Comparison of ENCODE assay signal across 32 cellular contexts in genomic region chr3:179297971-179298725, GRCh38. TPM values are rescaled to one million over a fixed set of nuclear protein-coding genes. Genes with fewer than 3 reads are reported as not detected.
DNase-seq lines count a peak whose midpoint lies in the region; ATAC-seq, FAIRE-seq and TF ChIP-seq lines count a peak whose summit lies in the region.
"Had no signal": no experiment of that assay in that cellular context is flagged by ENCODE, and none has a peak within 500 bp of the region (broad histone marks: within the 10 kb centered on the region; RNA-seq: fewer than 3 reads in every experiment).

No MANE protein-coding gene starts in this region.

- POLR2A ChIA-PET in K562 (lab: Yijun Ruan, JAX): interaction anchor here (0.6 kb wide), 1 partner anchor 428 kb away, joined by 3 read pairs; no protein-coding TSS in a partner anchor

- H3K27ac Mint-ChIP-seq in stimulated activated memory B cell treated with anti-CD40 and anti-IgM and Interleukin-4, amounts not matched to agents 10 μg/mL and 1 μg/mL and 100 μg/mL, for 72 hours: no peak overlapping the region
- H3K27ac Mint-ChIP-seq: neural progenitor cell; stimulated activated naive CD8-positive, alpha-beta T cell treated with anti-CD3 and anti-CD28 coated beads, Interleukin-15, Interleukin-2, amounts not matched to agents 100 ng/mL and 50 ng/mL, for 24 hours had no signal

- no peaks in the 10 kb centered on the region for H3K27me3 ChIP-seq in K562 (ENCODE audit: control insufficient read depth in 2 of 2, insufficient read depth in 2 of 2, low read length in 2 of 2)
- H3K27me3 ChIP-seq in hepatocyte: no peaks in the 10 kb centered on the region
- H3K27me3 ChIP-seq: heart right ventricle, neural progenitor cell, uterus had no signal

- no peaks in the 10 kb centered on the region for H3K9me1 ChIP-seq in K562 (ENCODE audit: control insufficient read depth, insufficient read depth, low read length)

- TF ChIP-seq RAD21 in K562 (CRISPR knock-in tag; conservative IDR thresholded peaks at IDR 0.05 in 1 of 2, IDR thresholded peaks at IDR 0.05 in 1 of 2): no peak

- TF ChIP-seq CTCF in K562 (IDR thresholded peaks at IDR 0.05 in 2 of 3, conservative IDR thresholded peaks at IDR 0.05 in 1 of 3; ENCODE audit: insufficient read depth in 2 of 3, low read depth in 1 of 3, low read length in 3 of 3) (no peak), hepatocyte (IDR thresholded peaks at IDR 0.05; ENCODE audit: poor library complexity) (no peak)

- H4K20me1 ChIP-seq in K562 (replicated peaks; ENCODE audit: control insufficient read depth, insufficient read depth, low read length) (no peaks in the 10 kb centered on the region), hepatocyte (ENCODE audit: insufficient read depth, poor library complexity, severe bottlenecking) (no peaks in the 10 kb centered on the region)

- H3K36me3 ChIP-seq in K562 (ENCODE audit: control insufficient read depth, insufficient read depth, low read length) (no peaks in the 10 kb centered on the region; the same call in 1 of the 3 replicates), hepatocyte (replicated peaks; ENCODE audit: insufficient read depth, low read depth) (no peaks in the 10 kb centered on the region)
- H3K36me3 ChIP-seq: heart right ventricle, neural progenitor cell, thoracic aorta, uterus had no signal

- ATAC-seq in K562: no peak
- ATAC-seq in stimulated activated memory B cell treated with anti-CD40 and anti-IgM and Interleukin-4, amounts not matched to agents 10 μg/mL and 1 μg/mL and 100 μg/mL, for 72 hours: peak; percentile 36
- no peak for ATAC-seq in HG03442 (IDR thresholded peaks at IDR 0.05; ENCODE audit: unreplicated experiment)
- ATAC-seq: foreskin keratinocyte, heart right ventricle, HepG2, psoas muscle had no signal

- H3K9me2 ChIP-seq in hepatocyte (replicated peaks; ENCODE audit: insufficient read depth): no peaks in the 10 kb centered on the region

- no TSS peak for BruUV-seq in K562 (replicated peaks; lab: Mats Ljungman, UMichigan)

- in situ Hi-C loops in K562 (cut with MboI): no loop called here

- FAIRE-seq in K562 (lab: Jason Lieb, UNC): no peak
- FAIRE-seq: GM12891, HepG2 had no signal

- TF ChIP-seq POLR2A in K562 (conservative IDR thresholded peaks at IDR 0.05): no peak

- no peaks in the 10 kb centered on the region for H3K36me3 Mint-ChIP-seq in stimulated activated memory B cell treated with anti-CD40 and anti-IgM and Interleukin-4, amounts not matched to agents 10 μg/mL and 1 μg/mL and 100 μg/mL, for 72 hours
- H3K36me3 Mint-ChIP-seq: brain, neural progenitor cell had no signal

- DNase-seq in NCI-H2107 treated with DMSO at 0.1 percent for 48 hours (lab: John Stamatoyannopoulos, UW; ENCODE audit: unreplicated experiment) (peak; percentile 49), NCI-H2107 (lab: John Stamatoyannopoulos, UW) (no peak), K562 (ENCODE audit: extremely low read depth in 1 of 4, low spot score in 3 of 4) (no peak), hepatocyte (ENCODE audit: low spot score) (peak; percentile 32), EL (no peak), NCI-H1694 treated with DMSO at 0.1 percent for 48 hours (lab: John Stamatoyannopoulos, UW) (no peak)
- DNase-seq: 8988T; activated CD4-positive, alpha-beta T cell treated with anti-CD3 and anti-CD28 coated beads for 4 hours; activated CD8-positive, alpha-beta memory T cell treated with anti-CD3 and anti-CD28 coated beads for 24 hours; activated effector memory CD4-positive, alpha-beta T cell treated with Interleukin-2 at 50 U/mL for 16 hours; effector CD4-positive, alpha-beta T cell; foreskin keratinocyte; GM23248; heart right ventricle; NCI-H1092; NCI-H187 treated with DMSO at 0.1 percent for 48 hours; NCI-H2227 treated with DMSO at 0.1 percent for 48 hours; NCI-H69; psoas muscle; T-helper 2 cell; uterus had no signal

- no peak for TF ChIP-seq EP300 in K562 (IDR thresholded peaks at IDR 0.05; ENCODE audit: low read length)

- H3K27ac ChIP-seq in K562 (ENCODE audit: extremely low read depth, low read depth, low read length) (no peak overlapping the region), hepatocyte (no peak overlapping the region)
- H3K27ac ChIP-seq: foreskin keratinocyte, GM23248, heart right ventricle, HL-60, neural progenitor cell, psoas muscle, RWPE1, SK-N-MC, thoracic aorta, uterus had no signal

- H3K9me3 ChIP-seq in K562 (replicated peaks; ENCODE audit: control insufficient read depth, insufficient read depth, low read depth, low read length) (peaks cover 11% of the 10 kb centered on the region; the same call in 1 of the 2 replicates), hepatocyte (ENCODE audit: low read depth) (no peaks in the 10 kb centered on the region)
- H3K9me3 ChIP-seq: psoas muscle, uterus had no signal

- intact Hi-C loops in K562 (cut with micrococcal nuclease): no loop called here

- H2AFZ ChIP-seq in K562 (ENCODE audit: low read depth, low read length): peak overlapping the region; percentile 41
- H2AFZ ChIP-seq in hepatocyte: no peak overlapping the region
- H2AFZ ChIP-seq: GM23248, neural progenitor cell had no signal

- CTCF ChIA-PET in K562 (lab: Yijun Ruan, JAX; ENCODE audit: low intra/inter-chr PET ratio): no interaction called here

- no peaks in the 10 kb centered on the region for H3K27me3 Mint-ChIP-seq in stimulated activated memory B cell treated with anti-CD40 and anti-IgM and Interleukin-4, amounts not matched to agents 10 μg/mL and 1 μg/mL and 100 μg/mL, for 72 hours
- H3K27me3 Mint-ChIP-seq: brain had no signal

- no peak overlapping the region for H3K4me3 Mint-ChIP-seq in stimulated activated memory B cell treated with anti-CD40 and anti-IgM and Interleukin-4, amounts not matched to agents 10 μg/mL and 1 μg/mL and 100 μg/mL, for 72 hours
- H3K4me3 Mint-ChIP-seq: brain; neural progenitor cell; stimulated activated naive CD8-positive, alpha-beta T cell treated with anti-CD3 and anti-CD28 coated beads, Interleukin-15, Interleukin-2, amounts not matched to agents 100 ng/mL and 50 ng/mL, for 24 hours had no signal

- H3K9me3 Mint-ChIP-seq in stimulated activated memory B cell treated with anti-CD40 and anti-IgM and Interleukin-4, amounts not matched to agents 10 μg/mL and 1 μg/mL and 100 μg/mL, for 72 hours: no peaks in the 10 kb centered on the region

- H3K4me1 ChIP-seq in K562 (replicated peaks in 1 of 2; ENCODE audit: control insufficient read depth in 2 of 2, insufficient read depth in 2 of 2, low read length in 2 of 2) (peaks cover 8 to 9% of the 10 kb centered on the region in 2 experiments; a peak in 3 of 5 replicates), hepatocyte (ENCODE audit: insufficient read depth) (no peaks in the 10 kb centered on the region)
- H3K4me1 ChIP-seq: foreskin keratinocyte, heart right ventricle, neural progenitor cell, psoas muscle, uterus had no signal

- 52% methylated on average over 5 of the region's 5 CpGs for WGBS in K562 (ENCODE audit: insufficient coverage, low coverage, missing lambda C conversion rate)
- WGBS in hepatocyte (ENCODE audit: low lambda C conversion rate, missing lambda C conversion rate): 58% methylated on average over 5 of the region's 5 CpGs

- no peaks in the 10 kb centered on the region for H3K79me2 ChIP-seq in K562 (ENCODE audit: control insufficient read depth, insufficient read depth, low read length)
- H3K79me2 ChIP-seq in hepatocyte: no peaks in the 10 kb centered on the region

- peaks cover 6% of the 10 kb centered on the region for H3K4me1 Mint-ChIP-seq in stimulated activated memory B cell treated with anti-CD40 and anti-IgM and Interleukin-4, amounts not matched to agents 10 μg/mL and 1 μg/mL and 100 μg/mL, for 72 hours
- H3K4me1 Mint-ChIP-seq: neural progenitor cell had no signal

- H3K4me3 ChIP-seq in K562 (no peak overlapping the region), hepatocyte (no peak overlapping the region)
- H3K4me3 ChIP-seq: GM23248, heart right ventricle, neural progenitor cell, psoas muscle, SK-N-MC, thoracic aorta, uterus had no signal

- H3K4me2 ChIP-seq in K562 (ENCODE audit: insufficient read depth, low read length) (no peak overlapping the region), hepatocyte (no peak overlapping the region)
- H3K4me2 ChIP-seq: neural progenitor cell had no signal

- H3K9ac ChIP-seq in K562 (ENCODE audit: insufficient read depth in 1 of 2, low read depth in 2 of 2, low read length in 2 of 2): no peak overlapping the region
- H3K9ac ChIP-seq: GM23248, neural progenitor cell had no signal

RNA-seq across cellular contexts. Expression of gene ZNF639, which starts 24.7 kb away (rescaled TPM):
- 12.2 and 32.8 TPM in 2 replicates for total RNA-seq in K562 (2011; cell fraction: chromatin; rRNA removed; ENCODE audit: low replicate concordance)
- total RNA-seq in K562 (2011; cell fraction: nucleolus; rRNA removed): 8.3 and 8.5 TPM in 2 replicates
- total RNA-seq in K562 (2011; cell fraction: nucleoplasm; rRNA removed): 10.7 and 18.6 TPM in 2 replicates
- total RNA-seq in K562 (2014; rRNA removed) (56.0 and 57.2 TPM in 2 replicates), K562 (2014; rRNA removed; fragmentation: Illumina TruSeq; extraction: Trizol) (75.8 and 83.1 TPM in 2 replicates), K562 (2015; rRNA removed; fragmentation: Illumina TruSeq; extraction: Trizol) (68.7 and 73.1 TPM in 2 replicates), K562 (2021) (53.7 and 55.7 TPM in 2 replicates), hepatocyte (54.9 and 60.3 TPM in 2 replicates)
- polyA plus RNA-seq in K562 (2011; rRNA removed) (29.1 and 38.0 TPM in 2 replicates), K562 (2014; fragmentation: Illumina TruSeq; extraction: Trizol) (69.9 and 88.1 TPM in 2 replicates), K562 (2014; fragmentation: Nextera tagmentation; extraction: Ambion mirVana) (10 to 100 TPM; 17.6 to 21.5 TPM), K562 (2014; rRNA removed) (44.0 and 50.5 TPM in 2 replicates), hepatocyte (26.6 and 29.3 TPM in 2 replicates)
- 14.3 and 14.5 TPM in 2 replicates for polyA plus RNA-seq in K562 (2011; cell fraction: cytosol; rRNA removed)
- 9.7 and 13.8 TPM in 2 replicates for polyA plus RNA-seq in K562 (2011; cell fraction: nucleus; rRNA removed)
- 32.0 and 33.3 TPM in 2 replicates for polyA plus RNA-seq in K562 (2012)
- polyA minus RNA-seq in K562 (2011; rRNA and poly(A)+ RNA removed): 40.3 and 50.0 TPM in 2 replicates
- 11.7 and 13.1 TPM in 2 replicates for polyA minus RNA-seq in K562 (2011; cell fraction: cytosol; rRNA and poly(A)+ RNA removed)
- polyA minus RNA-seq in K562 (2011; cell fraction: nucleus; rRNA and poly(A)+ RNA removed): 5.8 and 10.4 TPM in 2 replicates

RNA-seq across cellular contexts. Expression of gene KCNMB3, which starts 47.2 kb away (rescaled TPM):
- 42.1 and 87.2 TPM in 2 replicates for total RNA-seq in K562 (2011; cell fraction: chromatin; rRNA removed; ENCODE audit: low replicate concordance)
- total RNA-seq in K562 (2011; cell fraction: nucleolus; rRNA removed): 16.3 and 21.2 TPM in 2 replicates
- 33.8 and 60.6 TPM in 2 replicates for total RNA-seq in K562 (2011; cell fraction: nucleoplasm; rRNA removed)
- total RNA-seq in K562 (2014; rRNA removed): 8.7 and 12.3 TPM in 2 replicates
- 15.3 and 16.5 TPM in 2 replicates for total RNA-seq in K562 (2014; rRNA removed; fragmentation: Illumina TruSeq; extraction: Trizol)
- total RNA-seq in K562 (2015; rRNA removed; fragmentation: Illumina TruSeq; extraction: Trizol): 13.7 and 13.8 TPM in 2 replicates
- total RNA-seq in K562 (2021): 9.9 and 14.3 TPM in 2 replicates
- polyA plus RNA-seq in K562 (2011; rRNA removed): 18.6 and 21.1 TPM in 2 replicates
- 5.8 and 7.4 TPM in 2 replicates for polyA plus RNA-seq in K562 (2011; cell fraction: cytosol; rRNA removed)
- 48.8 and 65.5 TPM in 2 replicates for polyA plus RNA-seq in K562 (2011; cell fraction: nucleus; rRNA removed)
- polyA plus RNA-seq in K562 (2012): 11.9 and 19.9 TPM in 2 replicates
- 17.6 and 20.4 TPM in 2 replicates for polyA plus RNA-seq in K562 (2014; fragmentation: Illumina TruSeq; extraction: Trizol)
- polyA plus RNA-seq in K562 (2014; fragmentation: Nextera tagmentation; extraction: Ambion mirVana): 1 to 10 TPM; 7.0 to 7.8 TPM
- polyA plus RNA-seq in K562 (2014; rRNA removed): 13.0 and 19.8 TPM in 2 replicates
- 27.8 and 30.2 TPM in 2 replicates for polyA minus RNA-seq in K562 (2011; rRNA and poly(A)+ RNA removed)
- polyA minus RNA-seq in K562 (2011; cell fraction: cytosol; rRNA and poly(A)+ RNA removed): 1.8 and 3.6 TPM in 2 replicates
- polyA minus RNA-seq in K562 (2011; cell fraction: nucleus; rRNA and poly(A)+ RNA removed): 26.3 and 37.4 TPM in 2 replicates
- total RNA-seq in hepatocyte: 2.2 and 2.6 TPM in 2 replicates
- 3.2 and 3.5 TPM in 2 replicates for polyA plus RNA-seq in hepatocyte

RNA-seq across cellular contexts. Expression of gene MFN1, which starts 49.4 kb away (rescaled TPM):
- 49.8 and 238 TPM in 2 replicates for total RNA-seq in K562 (2011; cell fraction: chromatin; rRNA removed; ENCODE audit: low replicate concordance)
- total RNA-seq in K562 (2011; cell fraction: nucleolus; rRNA removed): 12.2 and 24.7 TPM in 2 replicates
- 43.9 and 52.3 TPM in 2 replicates for total RNA-seq in K562 (2011; cell fraction: nucleoplasm; rRNA removed)
- total RNA-seq in K562 (2014; rRNA removed) (16.5 and 24.9 TPM in 2 replicates), K562 (2014; rRNA removed; fragmentation: Illumina TruSeq; extraction: Trizol) (28.2 and 33.7 TPM in 2 replicates), K562 (2015; rRNA removed; fragmentation: Illumina TruSeq; extraction: Trizol) (20.0 and 22.4 TPM in 2 replicates), K562 (2021) (36.1 and 36.7 TPM in 2 replicates), hepatocyte (29.1 and 29.6 TPM in 2 replicates)
- polyA plus RNA-seq in K562 (2011; rRNA removed) (34.1 and 42.7 TPM in 2 replicates), K562 (2014; fragmentation: Illumina TruSeq; extraction: Trizol) (19.4 and 22.6 TPM in 2 replicates), K562 (2014; fragmentation: Nextera tagmentation; extraction: Ambion mirVana) (10 to 100 TPM; 10.5 to 18.8 TPM), K562 (2014; rRNA removed) (21.7 and 22.9 TPM in 2 replicates), hepatocyte (15.7 and 15.9 TPM in 2 replicates)
- polyA plus RNA-seq in K562 (2011; cell fraction: cytosol; rRNA removed): 6.0 and 10.7 TPM in 2 replicates
- 29.1 and 47.6 TPM in 2 replicates for polyA plus RNA-seq in K562 (2011; cell fraction: nucleus; rRNA removed)
- polyA plus RNA-seq in K562 (2012): 13.2 and 15.2 TPM in 2 replicates
- polyA minus RNA-seq in K562 (2011; rRNA and poly(A)+ RNA removed): 62.5 and 73.6 TPM in 2 replicates
- polyA minus RNA-seq in K562 (2011; cell fraction: cytosol; rRNA and poly(A)+ RNA removed): 10.4 and 13.8 TPM in 2 replicates
- polyA minus RNA-seq in K562 (2011; cell fraction: nucleus; rRNA and poly(A)+ RNA removed): 31.2 and 57.1 TPM in 2 replicates

Comparison
In these comparisons a context has a peak if more than half of its experiments do, and no peak if none do; other contexts are left out.
1. DNase-seq: peak in NCI-H2107 treated with DMSO at 0.1 percent for 48 hours (single experiment) and hepatocyte (single experiment); none in NCI-H2107 (single experiment), K562 (0 of 4), EL (single experiment) and NCI-H1694 treated with DMSO at 0.1 percent for 48 hours (single experiment).